Comparison of ENCODE assay signal across 8 cellular contexts in genomic region chr5:74640450-74641013, GRCh38. TPM values are rescaled to one million over a fixed set of nuclear protein-coding genes. Genes with fewer than 3 reads are reported as not detected.
DNase-seq lines count a peak whose midpoint lies in the region; ATAC-seq and TF ChIP-seq lines count a peak whose summit lies in the region.

Gene ENC1, minus strand, starts transcription at chr5:74640728. Its CDS starts 4,243 bp downstream, at chr5:74636485.

- H3K27ac ChIP-seq in coronary artery = peak within 1 kb of the TSS; percentile 50 to 91

- ATAC-seq in GM18873 (IDR thresholded peaks at IDR 0.05; ENCODE audit: low FRiP score, unreplicated experiment) (peak; percentile 48), HG03139 (IDR thresholded peaks at IDR 0.05; ENCODE audit: unreplicated experiment) (peak; percentile 66), left colon (peak; percentile 78)

- TF ChIP-seq CTCF in AG09319 (IDR thresholded peaks at IDR 0.05; ENCODE audit: low read depth, low read length) (peak; percentile 40), coronary artery (IDR thresholded peaks at IDR 0.05) (peak; percentile 47)

- DNase-seq in AG09319 (ENCODE audit: extremely low read depth, low read depth) = no peak
- peak; percentile 69 to 84 for DNase-seq in NCI-H446 (lab: John Stamatoyannopoulos, UW)
- DNase-seq in activated CD4-positive, alpha-beta T cell treated with anti-CD3 and anti-CD28 coated beads for 4 hours = peak; percentile 65 to 73
- DNase-seq in coronary artery (ENCODE audit: low spot score) = peak; percentile 88
- DNase-seq in left colon = peak; percentile 87 to 90
- peak in 3 of 4 experiments; percentile 54 to 68 (median 58) for DNase-seq in stimulated activated CD4-positive, alpha-beta T cell treated with anti-CD3 and anti-CD28 coated beads, Interleukin-1b, Interleukin-23, amount 100 ng/mL, for 24 hours (ENCODE audit: low read depth in 4 of 4, low spot score in 1 of 4)

- peak within 1 kb of the TSS; percentile 87 for H3K4me3 ChIP-seq in coronary artery

- intact Hi-C loops in left colon (cut with DNase I, micrococcal nuclease) = loop anchor here in 1 of 2 donors (10.0 kb wide), 1 partner anchor 606 kb away; no protein-coding TSS in a partner anchor

RNA-seq across cellular contexts. Expression of gene ENC1, which starts in this region (rescaled TPM):
- 10 to 100 TPM; 18.9 to 27.4 TPM for total RNA-seq in left colon
